8 cellular contexts compared by ENCODE assay signal in genomic region chr7:114922151-114922651, GRCh38. TPM values are rescaled to one million over a fixed set of nuclear protein-coding genes. Genes with fewer than 3 reads are reported as not detected.
DNase-seq lines count a peak whose midpoint lies in the region; ATAC-seq, FAIRE-seq and TF ChIP-seq lines count a peak whose summit lies in the region.

No MANE protein-coding gene starts in this region.

- peak overlapping the region; percentile 69 for H3K4me3 ChIP-seq in colonic mucosa
- peak overlapping the region; percentile 84 for H3K4me3 ChIP-seq in lower leg skin (ENCODE audit: low read depth, poor library complexity, severe bottlenecking)

- peak in 1 of 2 donors; percentile 1 for TF ChIP-seq POLR2A in lower leg skin (IDR thresholded peaks at IDR 0.05)

- H3K4me1 Mint-ChIP-seq in Calu3 (ENCODE audit: low read depth, unreplicated experiment), result peaks cover 4% of the 10 kb centered on the region

- H3K36me3 ChIP-seq in colonic mucosa, result no peaks in the 10 kb centered on the region

- WGBS in lower leg skin, 2 donors, result 0% methylated on average over 48 of the region's 48 CpGs

- TF ChIP-seq CTCF in Calu3 (IDR thresholded peaks at IDR 0.05; ENCODE audit: unreplicated experiment) (no peak), colonic mucosa (IDR thresholded peaks at IDR 0.05) (no peak), lower leg skin (IDR thresholded peaks at IDR 0.05) (no peak)

- no peaks in the 10 kb centered on the region for H3K27me3 ChIP-seq in colonic mucosa

- no peaks in the 10 kb centered on the region for H3K4me1 ChIP-seq in colonic mucosa

- peak overlapping the region; percentile 48 to 89 for H3K9ac ChIP-seq in colonic mucosa (ENCODE audit: low read depth in 2 of 2, low read length in 2 of 2)

- ATAC-seq in GM21367 (IDR thresholded peaks at IDR 0.05; ENCODE audit: unreplicated experiment), result peak; percentile 27

- DNase-seq in Calu3, result peak; percentile 36
- DNase-seq in HTR-8/SVneo (ENCODE audit: insufficient read length, low spot score), result peak; percentile 17
- DNase-seq in activated CD4-positive, CD25-positive, alpha-beta regulatory T cell treated with anti-CD3 and anti-CD28 coated beads, Interleukin-2, amount 50 U/mL, for 72 hours, result peak; percentile 77
- peak; percentile 57 for DNase-seq in colonic mucosa
- DNase-seq in lower leg skin (ENCODE audit: low spot score in 2 of 2), result peak in 1 of 2 donors; percentile 89
- DNase-seq in stimulated activated CD8-positive, alpha-beta memory T cell treated with anti-CD3 and anti-CD28 coated beads, Interleukin-12 subunit alpha, Interleukin-12 subunit beta, amount 100 ng/mL, for 24 hours (ENCODE audit: extremely low read depth), result peak; percentile 39
- no peak for DNase-seq in NCI-H774 (lab: John Stamatoyannopoulos, UW)

- intact Hi-C loops in Calu3 (cut with micrococcal nuclease; ENCODE audit: unreplicated experiment), result no loop called here
- intact Hi-C loops in colonic mucosa (cut with DNase I), result loop anchor here (5.0 kb wide), 1 partner anchor 85 kb away; no protein-coding TSS in a partner anchor
- intact Hi-C loops in lower leg skin (cut with DNase I; ENCODE audit: low total_unique reads), result no loop called here

- H3K27ac ChIP-seq in colonic mucosa, result peak overlapping the region; percentile 84

- H3K27ac Mint-ChIP-seq in Calu3 (ENCODE audit: unreplicated experiment), result peak overlapping the region; percentile 1

- CTCF ChIA-PET in Calu3 (lab: Charles Lee), result interaction anchor here (1.5 kb wide), 1 partner anchor 296 kb away, joined by 3 read pairs; no protein-coding TSS in a partner anchor

- no peaks in the 10 kb centered on the region for H3K9me3 Mint-ChIP-seq in Calu3 (ENCODE audit: low read depth, unreplicated experiment)

- H3K9me3 ChIP-seq in colonic mucosa, result no peaks in the 10 kb centered on the region

- BruUV-seq in Calu3 (replicated peaks; lab: Mats Ljungman, UMichigan), result no TSS peak

- peak overlapping the region; percentile 65 for H3K4me3 Mint-ChIP-seq in Calu3 (ENCODE audit: low read depth, unreplicated experiment)

- peaks cover 22% of the 10 kb centered on the region for H3K36me3 Mint-ChIP-seq in Calu3 (ENCODE audit: insufficient read depth, unreplicated experiment)

- no peaks in the 10 kb centered on the region for H3K27me3 Mint-ChIP-seq in Calu3 (ENCODE audit: unreplicated experiment)

- FAIRE-seq in HTR-8/SVneo (lab: Jason Lieb, UNC), result no peak

RNA-seq across cellular contexts. Expression of gene MDFIC, which starts 0.3 kb away (rescaled TPM):
- total RNA-seq in Calu3 (2022) (12.5 and 13.0 TPM in 2 replicates), colonic mucosa (1 to 10 TPM; 8.5 to 9.1 TPM), lower leg skin (10 to 100 TPM; 27.0 to 58.5 (median 38.9) TPM)
